Comparison of ENCODE assay signal across 8 cellular contexts in genomic region chr6:14734416-14735340, GRCh38.
DNase-seq lines count a peak whose midpoint lies in the region; ATAC-seq, FAIRE-seq and TF ChIP-seq lines count a peak whose summit lies in the region.

No MANE protein-coding gene starts in this region.

- in situ Hi-C loops in gastrocnemius medialis (cut with MboI; ENCODE audit: low sequenced_read_pairs in 4 of 4) (no loop called here), ACHN (cut with HindIII; ENCODE audit: low pct_ligation_motif_present, low pct_unique_long_range_greater_than_20kb, low sequenced_read_pairs) (no loop called here)

- H3K4me2 ChIP-seq in astrocyte (ENCODE audit: low read length): peak overlapping the region; percentile 70

- H3K9me3 ChIP-seq in astrocyte (ENCODE audit: insufficient read depth, low read depth, low read length) (no peaks in the 10 kb centered on the region), gastrocnemius medialis (no peaks in the 10 kb centered on the region)

- H3K36me3 ChIP-seq in astrocyte (ENCODE audit: insufficient read depth, low read length) (no peaks in the 10 kb centered on the region), gastrocnemius medialis (no peaks in the 10 kb centered on the region)

- no peak overlapping the region for H3K4me3 ChIP-seq in astrocyte (ENCODE audit: insufficient read depth, low read depth, low read length)
- H3K4me3 ChIP-seq in gastrocnemius medialis: no peak overlapping the region

- H3K9ac ChIP-seq in astrocyte (ENCODE audit: low read length): peak overlapping the region; percentile 80

- DNase-seq in H54 (ENCODE audit: insufficient read length, low spot score): no peak
- DNase-seq in NAMALWA (ENCODE audit: low spot score): peak; percentile 26
- DNase-seq in astrocyte (ENCODE audit: low read depth): peak; percentile 98
- DNase-seq in gastrocnemius medialis: no peak
- no peak for DNase-seq in putamen (ENCODE audit: low spot score)
- no peak for DNase-seq in ACHN
- DNase-seq in NCI-H526 (lab: John Stamatoyannopoulos, UW): no peak

- H3K36me3 Mint-ChIP-seq in astrocyte (ENCODE audit: low read depth, unreplicated experiment): peaks cover 2% of the 10 kb centered on the region

- H3K79me2 ChIP-seq in astrocyte (ENCODE audit: insufficient read depth, low read length): no peaks in the 10 kb centered on the region

- intact Hi-C loops in gastrocnemius medialis (cut with DNase I; ENCODE audit: low total_unique reads): no loop called here

- H3K4me3 Mint-ChIP-seq in astrocyte (ENCODE audit: unreplicated experiment): no peak overlapping the region

- no peak overlapping the region for H2AFZ ChIP-seq in astrocyte (ENCODE audit: low read depth, low read length)

- H3K4me1 ChIP-seq in astrocyte (ENCODE audit: insufficient read depth, low read length) (peaks cover 36% of the 10 kb centered on the region), gastrocnemius medialis (no peaks in the 10 kb centered on the region)

- H3K27me3 ChIP-seq in astrocyte (ENCODE audit: insufficient read depth, low read length) (no peaks in the 10 kb centered on the region), gastrocnemius medialis (no peaks in the 10 kb centered on the region)

- FAIRE-seq in H54 (lab: Jason Lieb, UNC): peak; percentile 15
- FAIRE-seq in astrocyte (lab: Jason Lieb, UNC): peak; percentile 65

- ATAC-seq in GM18498 (IDR thresholded peaks at IDR 0.05; ENCODE audit: unreplicated experiment): peak; percentile 82
- peak; percentile 28 to 41 for ATAC-seq in gastrocnemius medialis

- no peaks in the 10 kb centered on the region for H3K27me3 Mint-ChIP-seq in astrocyte (ENCODE audit: low read depth, unreplicated experiment)

- peak overlapping the region; percentile 79 for H3K27ac Mint-ChIP-seq in astrocyte (ENCODE audit: unreplicated experiment)

- H4K20me1 ChIP-seq in astrocyte (ENCODE audit: insufficient read depth, low read length): no peaks in the 10 kb centered on the region

- no peak for TF ChIP-seq CTCF in astrocyte (IDR thresholded peaks at IDR 0.05; ENCODE audit: insufficient read depth, low read depth, low read length)
- TF ChIP-seq CTCF in gastrocnemius medialis (IDR thresholded peaks at IDR 0.05 in 4 of 5, conservative IDR thresholded peaks at IDR 0.05 in 1 of 5): no peak

- peaks cover 32% of the 10 kb centered on the region for H3K4me1 Mint-ChIP-seq in astrocyte (ENCODE audit: low read depth, unreplicated experiment)

- no peak for TF ChIP-seq POLR2A in H54 (IDR thresholded peaks at IDR 0.05; ENCODE audit: low read depth, low read length)
- TF ChIP-seq POLR2A in gastrocnemius medialis (IDR thresholded peaks at IDR 0.05): no peak

- H3K9me3 Mint-ChIP-seq in astrocyte (ENCODE audit: unreplicated experiment): no peaks in the 10 kb centered on the region

- peak overlapping the region; percentile 96 for H3K27ac ChIP-seq in astrocyte (ENCODE audit: low read depth, low read length)
- H3K27ac ChIP-seq in gastrocnemius medialis: no peak overlapping the region

Comparison
In these comparisons a context has a peak if more than half of its experiments do, and no peak if none do; other contexts are left out.
1. DNase-seq: peak in NAMALWA (single experiment) and astrocyte (single experiment); none in H54 (single experiment), gastrocnemius medialis (0 of 2), putamen (single experiment), ACHN (single experiment) and NCI-H526 (0 of 2).